ENCODE assay signal across 9 cellular contexts in genomic region chr15:71011503-71012155, GRCh38.
DNase-seq lines count a peak whose midpoint lies in the region; ATAC-seq and TF ChIP-seq lines count a peak whose summit lies in the region.
"Had no signal": no experiment of that assay in that cellular context is flagged by ENCODE, and none has a peak within 500 bp of the region (broad histone marks: within the 10 kb centered on the region; RNA-seq: fewer than 3 reads in every experiment).

No MANE protein-coding gene starts in this region.

- no peak overlapping the region for H3K9ac ChIP-seq in SU-DHL-6 (ENCODE audit: low read length)

- H3F3A ChIP-seq in SU-DHL-6 (ENCODE audit: insufficient read depth) = no peaks in the 10 kb centered on the region

- H3K4me1 Mint-ChIP-seq in HFFc6 (ENCODE audit: low read depth) = peaks cover 27% of the 10 kb centered on the region
- H3K4me1 Mint-ChIP-seq: memory B cell had no signal

- H3K9me3 ChIP-seq in SU-DHL-6 (ENCODE audit: insufficient read depth, low read length) = no peaks in the 10 kb centered on the region
- H3K9me3 ChIP-seq in heart right ventricle = no peaks in the 10 kb centered on the region
- no peaks in the 10 kb centered on the region for H3K9me3 ChIP-seq in suprapubic skin

- no peak overlapping the region for H2AFZ ChIP-seq in SU-DHL-6 (ENCODE audit: low read depth, low read length, severe bottlenecking)

- H3K27ac Mint-ChIP-seq in HFFc6 = peak overlapping the region; percentile 60
- H3K27ac Mint-ChIP-seq: memory B cell had no signal

- no peaks in the 10 kb centered on the region for H3K9me3 Mint-ChIP-seq in HFFc6
- H3K9me3 Mint-ChIP-seq: memory B cell had no signal

- ATAC-seq in heart right ventricle (peak in 7 of 8 donors; percentile 71 to 84 (median 81)), HG03025 (IDR thresholded peaks at IDR 0.05; ENCODE audit: low FRiP score, unreplicated experiment) (no peak), GM21528 (IDR thresholded peaks at IDR 0.05; ENCODE audit: low FRiP score, unreplicated experiment) (no peak), HG02759 (IDR thresholded peaks at IDR 0.05; ENCODE audit: unreplicated experiment) (no peak)

- no peak overlapping the region for H3K4me3 Mint-ChIP-seq in HFFc6
- H3K4me3 Mint-ChIP-seq: memory B cell had no signal

- TF ChIP-seq CTCF in AG10803 (conservative IDR thresholded peaks at IDR 0.05; ENCODE audit: low read length) (peak; percentile 93), HFFc6 (IDR thresholded peaks at IDR 0.05) (peak; percentile 96), SU-DHL-6 (IDR thresholded peaks at IDR 0.05; ENCODE audit: insufficient read depth, low read length, poor library complexity, severe bottlenecking) (peak; percentile 41), heart right ventricle (IDR thresholded peaks at IDR 0.05) (peak; percentile 42 to 75 (median 70)), suprapubic skin (IDR thresholded peaks at IDR 0.05) (peak; percentile 51 to 65)

- intact Hi-C loops in heart right ventricle (cut with DNase I) = loop anchor here in 8 of 10 donors (5.0 to 10.0 kb wide), 6 partner anchors 91 to 436 kb away; partner anchors contain the start of gene THSD4 (in 2 of the 8)

- TF ChIP-seq EP300 in suprapubic skin (IDR thresholded peaks at IDR 0.05) = no peak

- DNase-seq in AG10803 (ENCODE audit: low read depth) (peak; percentile 66), HFFc6 (peak; percentile 68), heart right ventricle (no peak), suprapubic skin (ENCODE audit: low spot score in 2 of 2) (no peak)

- WGBS in heart right ventricle, 2 donors = 62 to 74% methylated on average over 1 of the region's 1 CpG
- WGBS in suprapubic skin = 86% methylated on average over 1 of the region's 1 CpG

- no peaks in the 10 kb centered on the region for H4K20me1 ChIP-seq in SU-DHL-6 (ENCODE audit: low read depth, low read length)

- H3K36me3 ChIP-seq in SU-DHL-6 (ENCODE audit: low read length) (no peaks in the 10 kb centered on the region), heart right ventricle (peaks cover 0 to 42% (median 0%) of the 10 kb centered on the region in 9 donors), suprapubic skin (no peaks in the 10 kb centered on the region)

- H3K36me3 Mint-ChIP-seq in HFFc6 (ENCODE audit: low read depth) = peaks cover 10% of the 10 kb centered on the region
- H3K36me3 Mint-ChIP-seq: memory B cell had no signal

- H3K9me2 ChIP-seq in SU-DHL-6 (replicated peaks; ENCODE audit: insufficient read depth, low read length) = no peaks in the 10 kb centered on the region

- peaks cover 6% of the 10 kb centered on the region for H3K27me3 Mint-ChIP-seq in HFFc6 (ENCODE audit: insufficient read depth)
- H3K27me3 Mint-ChIP-seq: memory B cell had no signal

- H3K27me3 ChIP-seq in SU-DHL-6 (ENCODE audit: low read length) (no peaks in the 10 kb centered on the region), heart right ventricle (no peaks in the 10 kb centered on the region), suprapubic skin (no peaks in the 10 kb centered on the region)

- H3K4me3 ChIP-seq in AG10803 (ENCODE audit: low read length) (no peak overlapping the region), SU-DHL-6 (ENCODE audit: insufficient read depth, low read length, poor library complexity, severe bottlenecking) (no peak overlapping the region), heart right ventricle (peak overlapping the region in 5 of 10 donors; percentile 20 to 50 (median 48)), suprapubic skin (no peak overlapping the region)

- H3K79me2 ChIP-seq in SU-DHL-6 (ENCODE audit: insufficient read depth, low read length) = no peaks in the 10 kb centered on the region

- no peak for TF ChIP-seq POLR2A in suprapubic skin (IDR thresholded peaks at IDR 0.05)

- no peak overlapping the region for H3K4me2 ChIP-seq in SU-DHL-6 (ENCODE audit: low read depth, low read length, poor library complexity, severe bottlenecking)

- peaks cover 0 to 10% (median 3%) of the 10 kb centered on the region in 9 donors for H3K4me1 ChIP-seq in heart right ventricle
- H3K4me1 ChIP-seq in suprapubic skin = no peaks in the 10 kb centered on the region

- H3K27ac ChIP-seq in SU-DHL-6 (ENCODE audit: low read depth, low read length) = no peak overlapping the region
- peak overlapping the region in 2 of 10 donors; percentile 4 to 80 for H3K27ac ChIP-seq in heart right ventricle
- H3K27ac ChIP-seq in suprapubic skin = no peak overlapping the region

Comparison
In these comparisons a context has a peak if more than half of its experiments do, and no peak if none do; other contexts are left out.
1. DNase-seq: peak in AG10803 (single experiment) and HFFc6 (single experiment); none in heart right ventricle (0 of 2) and suprapubic skin (0 of 2).
2. CTCF ChIP-seq: peak in every context shown above with its lines; median percentile 96 in HFFc6; 93 in AG10803; 70 in heart right ventricle; 58 in suprapubic skin; 41 in SU-DHL-6.
3. ATAC-seq: peak in heart right ventricle (7 of 8); none in HG03025 (single experiment), GM21528 (single experiment) and HG02759 (single experiment).